ENCODE assay signal across 22 cellular contexts in genomic region chr14:52935847-52936246, GRCh38.
"Had no signal": no experiment of that assay in that cellular context is flagged by ENCODE, and none has a peak within 500 bp of the region (broad histone marks: within the 10 kb centered on the region; RNA-seq: fewer than 3 reads in every experiment).

No MANE protein-coding gene starts in this region.

- H3K27me3 ChIP-seq: adrenal gland, ovary, stomach, testis, upper lobe of left lung had no signal

- H3K4me3 Mint-ChIP-seq: activated naive CD8-positive, alpha-beta T cell; activated T-cell treated with anti-CD3 and anti-CD28 coated beads, Interleukin-2, amount 50 U/mL, for 4 hours; endodermal cell; natural killer cell; stimulated activated memory B cell treated with anti-CD40 and anti-IgM and Interleukin-4, amounts not matched to agents 10 μg/mL and 1 μg/mL and 100 μg/mL, for 72 hours; T-helper 1 cell treated with Interleukin-12 subunit alpha and Interleukin-12 subunit beta and Interleukin-4 antibody, amounts not matched to agents 30 μg/mL and 1 μg/mL, for 36 hours; WTC11 had no signal

- H3K36me3 ChIP-seq: adrenal gland, ovary, prostate gland, stomach, upper lobe of left lung had no signal

- H3K27ac Mint-ChIP-seq: activated naive CD8-positive, alpha-beta T cell; activated T-helper 2 cell treated with anti-CD3 and anti-CD28 coated beads, Interferon-gamma antibody, Interleukin-2, Interleukin-4, amounts not matched to agents 10 μg/mL and 5 μg/mL and 100 μg/mL, durations not matched to agents 14 hours and 24 hours and 36 hours; endodermal cell; natural killer cell; stimulated activated memory B cell treated with anti-CD40 and anti-IgM and Interleukin-4, amounts not matched to agents 10 μg/mL and 1 μg/mL and 100 μg/mL, for 72 hours; T-helper 1 cell treated with Interleukin-12 subunit alpha and Interleukin-12 subunit beta and Interleukin-4 antibody, amounts not matched to agents 30 μg/mL and 1 μg/mL, for 36 hours; WTC11 had no signal

- H3K9me3 ChIP-seq: adrenal gland, ovary, prostate gland, stomach, testis, upper lobe of left lung had no signal

- H3K9me3 Mint-ChIP-seq: activated T-cell treated with anti-CD3 and anti-CD28 coated beads, Interleukin-2, amount 50 U/mL, for 4 hours; activated T-helper 2 cell treated with anti-CD3 and anti-CD28 coated beads, Interferon-gamma antibody, Interleukin-2, Interleukin-4, amounts not matched to agents 10 μg/mL and 5 μg/mL and 100 μg/mL, durations not matched to agents 14 hours and 24 hours and 36 hours; endodermal cell; natural killer cell; stimulated activated memory B cell treated with anti-CD40 and anti-IgM and Interleukin-4, amounts not matched to agents 10 μg/mL and 1 μg/mL and 100 μg/mL, for 72 hours; T-helper 1 cell treated with Interleukin-12 subunit alpha and Interleukin-12 subunit beta and Interleukin-4 antibody, amounts not matched to agents 30 μg/mL and 1 μg/mL, for 36 hours; WTC11 had no signal

- H3K4me1 ChIP-seq: prostate gland had no signal

- ATAC-seq: activated T-cell treated with anti-CD3 and anti-CD28 coated beads, Interleukin-2, amount 50 U/mL, for 4 hours; natural killer cell; stimulated activated memory B cell treated with anti-CD40 and anti-IgM and Interleukin-4, amounts not matched to agents 10 μg/mL and 1 μg/mL and 100 μg/mL, for 72 hours had no signal

- H3K4me3 ChIP-seq: adrenal gland, ovary, prostate gland, stomach, testis, upper lobe of left lung had no signal

- DNase-seq: activated CD8-positive, alpha-beta memory T cell treated with anti-CD3 and anti-CD28 coated beads for 24 hours; activated CD8-positive, alpha-beta memory T cell treated with anti-CD3 and anti-CD28 coated beads, Interleukin-2, amount 50 U/mL, for 48 hours; activated naive CD4-positive, alpha-beta T cell; activated T-cell treated with anti-CD3 and anti-CD28 coated beads, Interleukin-2, amount 50 U/mL, for 4 hours; adrenal gland; cortex of kidney; endodermal cell; foreskin fibroblast; midbrain; natural killer cell; ovary; stimulated activated CD4-positive, alpha-beta T cell treated with anti-CD3 and anti-CD28 coated beads, Interleukin-2, amount 100 ng/mL, for 24 hours; stomach; T1000; testis; upper lobe of left lung had no signal

- H3K36me3 Mint-ChIP-seq: activated naive CD8-positive, alpha-beta T cell; natural killer cell; stimulated activated memory B cell treated with anti-CD40 and anti-IgM and Interleukin-4, amounts not matched to agents 10 μg/mL and 1 μg/mL and 100 μg/mL, for 72 hours; WTC11 had no signal

- H3K27ac ChIP-seq: adrenal gland, ovary, prostate gland, testis had no signal

- H3K4me1 Mint-ChIP-seq: natural killer cell; stimulated activated memory B cell treated with anti-CD40 and anti-IgM and Interleukin-4, amounts not matched to agents 10 μg/mL and 1 μg/mL and 100 μg/mL, for 72 hours had no signal
